8 cellular contexts compared by ENCODE assay signal in genomic region chr1:201503397-201504176, GRCh38. TPM values are rescaled to one million over a fixed set of nuclear protein-coding genes. Genes with fewer than 3 reads are reported as not detected.
DNase-seq lines count a peak whose midpoint lies in the region; ATAC-seq and TF ChIP-seq lines count a peak whose summit lies in the region.

No MANE protein-coding gene starts in this region.

- intact Hi-C loops in stomach (cut with DNase I; ENCODE audit: low total_unique reads) = no loop called here

- DNase-seq in HS-27A (ENCODE audit: low read depth) (peak; percentile 87), adipocyte (ENCODE audit: low read depth) (peak; percentile 96), stomach (peak; percentile 38), GDM1 (lab: John Stamatoyannopoulos, UW) (no peak), cerebellum (ENCODE audit: low spot score) (no peak)
- DNase-seq in stimulated activated CD4-positive, alpha-beta T cell treated with anti-CD3 and anti-CD28 coated beads, Interleukin-12 subunit alpha, Interleukin-12 subunit beta, amount 100 ng/mL, for 4 hours = no peak

- TF ChIP-seq EP300 in stomach (IDR thresholded peaks at IDR 0.05) = peak; percentile 92

- H3K27me3 ChIP-seq in adipocyte (replicated peaks; ENCODE audit: control insufficient read depth, insufficient read depth, low read length) (no peaks in the 10 kb centered on the region), iPS-15b (ENCODE audit: control insufficient read depth, insufficient read depth, low read length) (peaks cover 23% of the 10 kb centered on the region), stomach (no peaks in the 10 kb centered on the region)

- TF ChIP-seq POLR2A in stomach (IDR thresholded peaks at IDR 0.05) = peak in 1 of 4 donors; percentile 15

- WGBS in stomach, 5 donors = 34 to 47% (median 39%) methylated on average over 13 of the region's 13 CpGs

- ATAC-seq in HG03095 (IDR thresholded peaks at IDR 0.05; ENCODE audit: unreplicated experiment) = no peak

- H3K4me3 ChIP-seq in adipocyte (ENCODE audit: low read length) = no peak overlapping the region
- peak overlapping the region; percentile 38 for H3K4me3 ChIP-seq in iPS-15b (ENCODE audit: low read depth, low read length)
- peak overlapping the region; percentile 6 to 77 (median 67) for H3K4me3 ChIP-seq in stomach

- H3K9ac ChIP-seq in adipocyte (ENCODE audit: low read length) (peak overlapping the region; percentile 61), iPS-15b (ENCODE audit: low read depth, low read length) (peak overlapping the region; percentile 47)

- no peak for TF ChIP-seq CTCF in stomach (IDR thresholded peaks at IDR 0.05)

- H3K9me3 ChIP-seq in adipocyte (ENCODE audit: control insufficient read depth, low read length) (no peaks in the 10 kb centered on the region), iPS-15b (ENCODE audit: control insufficient read depth, insufficient read depth, low read length) (no peaks in the 10 kb centered on the region), stomach (no peaks in the 10 kb centered on the region)

- H3K36me3 ChIP-seq in adipocyte (ENCODE audit: control insufficient read depth, insufficient read depth, low read length, severe bottlenecking) (no peaks in the 10 kb centered on the region), iPS-15b (ENCODE audit: control insufficient read depth, insufficient read depth, low read length) (no peaks in the 10 kb centered on the region), stomach (peaks cover 0 to 5% (median 3%) of the 10 kb centered on the region in 4 donors)

- peak overlapping the region; percentile 37 to 96 (median 95) for H3K27ac ChIP-seq in stomach

- H3K4me1 ChIP-seq in adipocyte (ENCODE audit: control insufficient read depth, insufficient read depth, low read length) = peaks cover 50% of the 10 kb centered on the region
- H3K4me1 ChIP-seq in iPS-15b (ENCODE audit: control insufficient read depth, insufficient read depth, low read length) = peaks cover 20% of the 10 kb centered on the region
- H3K4me1 ChIP-seq in stomach = peaks cover 70 to 90% (median 82%) of the 10 kb centered on the region in 4 donors

RNA-seq across cellular contexts. Expression of gene CSRP1, which starts 3.3 kb away (rescaled TPM):
- 1,000 to 10,000 TPM in 2 of 5 donors, 100 to 1,000 TPM in 3; 304 to 2,162 (median 853) TPM for total RNA-seq in stomach
- polyA plus RNA-seq in stomach = 100 to 1,000 TPM; 220 to 641 (median 274) TPM
- total RNA-seq in cerebellum = 19.3 TPM

RNA-seq across cellular contexts. Expression of gene PHLDA3, which starts 34.6 kb away (rescaled TPM):
- total RNA-seq in stomach (10 to 100 TPM in 4 of 5 donors, 1 to 10 TPM in 1; 4.0 to 66.5 (median 12.7) TPM), cerebellum (5.6 TPM)
- polyA plus RNA-seq in stomach = 10 to 100 TPM; 21.5 to 45.4 (median 29.9) TPM

RNA-seq across cellular contexts. Expression of gene NAV1, which starts 35.3 kb away (rescaled TPM):
- 10 to 100 TPM in 4 of 5 donors, 1 to 10 TPM in 1; 8.2 to 33.0 (median 17.3) TPM for total RNA-seq in stomach
- 1 to 10 TPM; 3.0 to 4.7 (median 4.7) TPM for polyA plus RNA-seq in stomach
- total RNA-seq in cerebellum = 73.3 TPM

Comparison
In these comparisons a context has a peak if more than half of its experiments do, and no peak if none do; other contexts are left out.
1. DNase-seq: peak in HS-27A (single experiment), adipocyte (single experiment) and stomach (single experiment); none in GDM1 (single experiment), stimulated activated CD4-positive, alpha-beta T cell treated with anti-CD3 and anti-CD28 coated beads, Interleukin-12 subunit alpha, Interleukin-12 subunit beta, amount 100 ng/mL, for 4 hours (single experiment) and cerebellum (single experiment).
2. RNA of gene CSRP1, which starts 3.3 kb away (total RNA-seq): 304 to 2,162 TPM in stomach; 19.3 TPM in cerebellum (single experiment); every median in the first group is over 10 times any median in the second.